Comparison of ENCODE assay signal across 12 cellular contexts in genomic region chr12:94282675-94283074, GRCh38.
A peak's percentile ranks its signal among the peaks of the same experiment; 100 is the strongest.
DNase-seq lines count a peak whose midpoint lies in the region; ATAC-seq, FAIRE-seq and TF ChIP-seq lines count a peak whose summit lies in the region.
"Had no signal": no experiment of that assay in that cellular context is flagged by ENCODE, and none has a peak within 500 bp of the region (broad histone marks: within the 10 kb centered on the region; RNA-seq: fewer than 3 reads in every experiment).

No MANE protein-coding gene starts in this region.

- peak; percentile 95 for ATAC-seq in CD4-positive, alpha-beta T cell (ENCODE audit: poor library complexity)
- no peak for ATAC-seq in HG02981 (IDR thresholded peaks at IDR 0.05; ENCODE audit: unreplicated experiment)

- CTCF ChIA-PET in CD4-positive, alpha-beta T cell (lab: Charles Lee): no interaction called here

- POLR2A ChIA-PET in CD4-positive, alpha-beta T cell (lab: Charles Lee): interaction anchor here (1.1 to 2.3 kb wide), 2 partner anchors 17 to 20 kb away, joined by 3 to 16 read pairs; no protein-coding TSS in a partner anchor

- peak in 9 of 10 experiments; percentile 21 to 50 (median 39) for DNase-seq in CD4-positive, alpha-beta T cell
- DNase-seq in activated CD4-positive, alpha-beta T cell treated with anti-CD3 and anti-CD28 coated beads for 1 hour: peak; percentile 16
- DNase-seq in bronchial epithelial cell (ENCODE audit: low read depth) (peak; percentile 10), posterior vena cava (ENCODE audit: low spot score) (peak; percentile 66), GF-D8 (lab: John Stamatoyannopoulos, UW) (no peak), SKM-1 treated with dmso at 0.1 percent for 144 hours (lab: John Stamatoyannopoulos, UW; ENCODE audit: unreplicated experiment) (no peak), foreskin melanocyte (no peak)
- DNase-seq: IMR-90, NCI-H446 treated with DMSO at 0.1 percent for 48 hours, occipital lobe had no signal

- peak overlapping the region; percentile 49 for H3K4me3 Mint-ChIP-seq in CD4-positive, alpha-beta T cell

- H3K36me3 ChIP-seq in bronchial epithelial cell (ENCODE audit: control insufficient read depth, insufficient read depth, low read length): no peaks in the 10 kb centered on the region

- no peaks in the 10 kb centered on the region for H3K9me3 Mint-ChIP-seq in CD4-positive, alpha-beta T cell

- peaks cover 58% of the 10 kb centered on the region for H3K36me3 Mint-ChIP-seq in CD4-positive, alpha-beta T cell (ENCODE audit: low read depth)

- no peak overlapping the region for H3K4me3 ChIP-seq in bronchial epithelial cell (ENCODE audit: low read depth, low read length)

- H3K27me3 Mint-ChIP-seq in CD4-positive, alpha-beta T cell: no peaks in the 10 kb centered on the region

- intact Hi-C loops in CD4-positive, alpha-beta T cell (cut with DNase I, micrococcal nuclease): no loop called here
- intact Hi-C loops in posterior vena cava (cut with DNase I): no loop called here

- peaks cover 22% of the 10 kb centered on the region for H3K4me1 Mint-ChIP-seq in CD4-positive, alpha-beta T cell (ENCODE audit: low read depth)

- no peaks in the 10 kb centered on the region for H3K9me3 ChIP-seq in CD4-positive, alpha-beta T cell (ENCODE audit: control insufficient read depth, low read length)

- FAIRE-seq in bronchial epithelial cell (lab: Jason Lieb, UNC): no peak

- H3K27me3 ChIP-seq in CD4-positive, alpha-beta T cell (ENCODE audit: control insufficient read depth, insufficient read depth, low read length): no peaks in the 10 kb centered on the region
- no peaks in the 10 kb centered on the region for H3K27me3 ChIP-seq in bronchial epithelial cell (ENCODE audit: control insufficient read depth, insufficient read depth, low read length)

- H3K27ac ChIP-seq in CD4-positive, alpha-beta T cell (ENCODE audit: low read depth, low read length): peak overlapping the region; percentile 11
- H3K27ac ChIP-seq: C4-2B had no signal

- H3K27ac Mint-ChIP-seq in CD4-positive, alpha-beta T cell: peak overlapping the region; percentile 80

- TF ChIP-seq CTCF in CD4-positive, alpha-beta T cell (IDR thresholded peaks at IDR 0.05): no peak
- TF ChIP-seq CTCF in bronchial epithelial cell (IDR thresholded peaks at IDR 0.05; ENCODE audit: insufficient read depth, low read length, severe bottlenecking): no peak

Comparison
In these comparisons a context has a peak if more than half of its experiments do, and no peak if none do; other contexts are left out.
1. DNase-seq: peak in CD4-positive, alpha-beta T cell (9 of 10), activated CD4-positive, alpha-beta T cell treated with anti-CD3 and anti-CD28 coated beads for 1 hour (single experiment), bronchial epithelial cell (single experiment) and posterior vena cava (single experiment); none in GF-D8 (single experiment), SKM-1 treated with dmso at 0.1 percent for 144 hours (single experiment) and foreskin melanocyte (single experiment).